ENCODE assay signal across 32 cellular contexts in the genomic region with DNA sequence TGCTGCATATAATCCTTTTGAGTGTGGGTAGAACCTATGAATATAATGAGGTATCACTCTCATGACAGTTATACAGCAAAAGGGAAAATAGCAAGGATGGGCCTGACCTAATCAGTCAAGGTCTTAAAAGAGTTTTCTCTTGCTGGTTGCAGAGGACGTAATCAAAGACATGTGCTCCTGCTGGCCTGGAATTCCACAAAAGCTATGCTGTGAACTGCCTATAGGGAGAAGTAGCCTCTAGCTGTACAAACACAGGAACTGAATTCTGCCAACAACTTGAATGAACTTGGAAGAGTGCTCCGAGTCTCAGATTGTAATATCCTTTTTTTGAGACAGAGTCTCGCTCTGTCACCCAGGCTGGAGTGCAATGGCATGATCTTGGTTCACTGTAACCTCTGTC.
"Had no signal": no experiment of that assay in that cellular context is flagged by ENCODE, and none has a peak within 500 bp of the region (broad histone marks: within the 10 kb centered on the region; RNA-seq: fewer than 3 reads in every experiment).

No MANE protein-coding gene starts in this region.

- H3K27ac ChIP-seq: adrenal gland, body of pancreas, breast epithelium, KMS-11, RWPE1 had no signal

- H3K4me1 ChIP-seq: breast epithelium had no signal

- H3K36me3 Mint-ChIP-seq: activated naive CD4-positive, alpha-beta T cell treated with anti-CD3 and anti-CD28 coated beads, Interleukin-2, amount 50 U/mL, for 24 hours; activated naive CD8-positive, alpha-beta T cell treated with anti-CD3 and anti-CD28 coated beads, Interleukin-2, amount 10 ng/mL, durations not matched to agents 7 days and 5 days had no signal

- H3K4me3 Mint-ChIP-seq: activated CD4-positive, alpha-beta T cell treated with anti-CD3 and anti-CD28 coated beads for 36 hours; activated CD4-positive, alpha-beta T cell treated with anti-CD3 and anti-CD28 coated beads, Interleukin-2, amount 10 ng/mL, durations not matched to agents 7 days and 5 days; activated CD8-positive, alpha-beta T cell treated with anti-CD3 and anti-CD28 coated beads, Interleukin-2, amount 10 ng/mL, durations not matched to agents 7 days and 5 days; activated naive CD4-positive, alpha-beta T cell treated with anti-CD3 and anti-CD28 coated beads, Interleukin-2, amount 50 U/mL, for 24 hours; activated naive CD8-positive, alpha-beta T cell treated with anti-CD3 and anti-CD28 coated beads, Interleukin-2, amount 10 ng/mL, durations not matched to agents 7 days and 5 days; activated T-cell treated with anti-CD3 and anti-CD28 coated beads, Interleukin-2, amount 50 U/mL, for 24 hours had no signal

- H3K4me3 ChIP-seq: adrenal gland, body of pancreas, breast epithelium had no signal

- DNase-seq: activated CD4-positive, alpha-beta T cell treated with anti-CD3 and anti-CD28 coated beads for 36 hours; activated CD4-positive, alpha-beta T cell treated with anti-CD3 and anti-CD28 coated beads, Interleukin-2, amount 10 ng/mL, durations not matched to agents 7 days and 5 days; activated CD4-positive, alpha-beta T cell treated with anti-CD3 and anti-CD28 coated beads, Interleukin-2, amount 50 U/mL, for 48 hours; activated CD8-positive, alpha-beta T cell treated with anti-CD3 and anti-CD28 coated beads, Interleukin-2, amount 10 ng/mL, durations not matched to agents 7 days and 5 days; activated gamma-delta T cell; activated naive CD4-positive, alpha-beta T cell treated with Interleukin-2 at 50 U/mL for 16 hours; activated naive CD8-positive, alpha-beta T cell treated with anti-CD3 and anti-CD28 coated beads, Interleukin-2, amount 10 ng/mL, durations not matched to agents 7 days and 5 days; activated T-cell treated with anti-CD3 and anti-CD28 coated beads, Interleukin-2, amount 50 U/mL, for 24 hours; adrenal gland; body of pancreas; MM.1S; MV-4-11; NCI-H1092; NCI-H1436 treated with DMSO at 0.1 percent for 48 hours; NCI-H1694 treated with DMSO at 0.1 percent for 48 hours; NCI-H2029; NCI-H345; NCI-H524 treated with DMSO at 0.1 percent for 48 hours; PC-3; SIG-M5; SW 1271; T-helper 1 cell; T-helper 2 cell; T1000 had no signal

- ATAC-seq: activated CD4-positive, alpha-beta T cell treated with anti-CD3 and anti-CD28 coated beads for 36 hours; activated CD4-positive, CD25-positive, alpha-beta regulatory T cell treated with anti-CD3 and anti-CD28 coated beads, Interleukin-2, amount 50 U/mL, for 24 hours; activated CD8-positive, alpha-beta T cell treated with anti-CD3 and anti-CD28 coated beads, Interleukin-2, amount 10 ng/mL, durations not matched to agents 7 days and 5 days; body of pancreas; PC-3; Right ventricle myocardium inferior; SK-N-SH treated with all-trans-retinoic acid at 6 μM for 48 hours had no signal

- H3K9me3 Mint-ChIP-seq: activated CD4-positive, alpha-beta T cell treated with anti-CD3 and anti-CD28 coated beads, Interleukin-2, amount 10 ng/mL, durations not matched to agents 7 days and 5 days; activated naive CD4-positive, alpha-beta T cell treated with anti-CD3 and anti-CD28 coated beads, Interleukin-2, amount 50 U/mL, for 24 hours; activated naive CD8-positive, alpha-beta T cell treated with anti-CD3 and anti-CD28 coated beads, Interleukin-2, amount 10 ng/mL, durations not matched to agents 7 days and 5 days; activated T-cell treated with anti-CD3 and anti-CD28 coated beads, Interleukin-2, amount 50 U/mL, for 24 hours; activated T-helper 2 cell treated with anti-CD3 and anti-CD28 coated beads, Interferon-gamma antibody, Interleukin-2, Interleukin-4, amounts not matched to agents 10 μg/mL and 5 μg/mL and 100 μg/mL, durations not matched to agents 14 hours and 24 hours and 36 hours had no signal

- H3K4me1 Mint-ChIP-seq: activated CD4-positive, alpha-beta T cell treated with anti-CD3 and anti-CD28 coated beads for 36 hours; activated CD4-positive, alpha-beta T cell treated with anti-CD3 and anti-CD28 coated beads, Interleukin-2, amount 10 ng/mL, durations not matched to agents 7 days and 5 days; activated naive CD4-positive, alpha-beta T cell treated with anti-CD3 and anti-CD28 coated beads, Interleukin-2, amount 50 U/mL, for 24 hours; activated naive CD8-positive, alpha-beta T cell treated with anti-CD3 and anti-CD28 coated beads, Interleukin-2, amount 10 ng/mL, durations not matched to agents 7 days and 5 days had no signal

- H3K36me3 ChIP-seq: adrenal gland, breast epithelium had no signal

- H3K27me3 ChIP-seq: adrenal gland, body of pancreas, breast epithelium had no signal

- H3K9me3 ChIP-seq: adrenal gland, body of pancreas, breast epithelium had no signal

- H3K27ac Mint-ChIP-seq: activated CD4-positive, alpha-beta T cell treated with anti-CD3 and anti-CD28 coated beads for 36 hours; activated CD4-positive, alpha-beta T cell treated with anti-CD3 and anti-CD28 coated beads, Interleukin-2, amount 10 ng/mL, durations not matched to agents 7 days and 5 days; activated CD8-positive, alpha-beta T cell treated with anti-CD3 and anti-CD28 coated beads, Interleukin-2, amount 10 ng/mL, durations not matched to agents 7 days and 5 days; activated naive CD4-positive, alpha-beta T cell treated with anti-CD3 and anti-CD28 coated beads, Interleukin-2, amount 50 U/mL, for 24 hours; activated naive CD8-positive, alpha-beta T cell treated with anti-CD3 and anti-CD28 coated beads, Interleukin-2, amount 10 ng/mL, durations not matched to agents 7 days and 5 days; activated T-cell treated with anti-CD3 and anti-CD28 coated beads, Interleukin-2, amount 50 U/mL, for 24 hours; activated T-helper 2 cell treated with anti-CD3 and anti-CD28 coated beads, Interferon-gamma antibody, Interleukin-2, Interleukin-4, amounts not matched to agents 10 μg/mL and 5 μg/mL and 100 μg/mL, durations not matched to agents 14 hours and 24 hours and 36 hours had no signal
